Comparison of ENCODE assay signal across 13 cellular contexts in the genomic region with DNA sequence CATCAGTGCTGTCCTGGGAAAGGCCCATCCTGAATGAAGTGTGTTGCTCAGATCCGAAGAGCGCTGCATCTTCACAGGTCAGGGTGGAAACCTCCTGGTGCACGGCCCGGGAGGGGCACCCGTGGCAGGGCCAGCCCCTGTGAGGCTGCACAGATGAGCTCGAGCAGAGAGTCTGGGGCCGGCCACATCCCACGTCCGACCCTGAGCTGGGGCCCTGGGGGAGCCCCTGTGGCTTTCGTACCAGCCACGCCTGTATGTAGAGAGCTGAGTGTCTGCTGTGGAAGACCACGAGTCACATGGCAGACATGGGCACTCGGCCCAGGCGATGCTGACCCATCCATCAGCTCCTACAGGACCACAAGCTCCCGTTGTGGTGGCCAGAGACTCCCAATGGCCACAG. TPM values are rescaled to one million over a fixed set of nuclear protein-coding genes. Genes with fewer than 3 reads are reported as not detected.
"Had no signal": no experiment of that assay in that cellular context is flagged by ENCODE, and none has a peak within 500 bp of the region (broad histone marks: within the 10 kb centered on the region; RNA-seq: fewer than 3 reads in every experiment).

No MANE protein-coding gene starts in this region.

- H3K9me3 ChIP-seq: heart left ventricle, SK-N-SH had no signal

- H3K9ac ChIP-seq: parathyroid adenoma, SK-N-SH had no signal

- H3K27me3 ChIP-seq: heart left ventricle had no signal

- DNase-seq: activated CD4-positive, alpha-beta T cell treated with anti-CD3 and anti-CD28 coated beads, Interleukin-2, amount 50 U/mL, for 4 hours; activated T-cell treated with anti-CD3 and anti-CD28 coated beads, Interleukin-2, amount 50 U/mL, for 1 hour; heart left ventricle; islet precursor cell; retina; SK-N-SH; small intestine; substantia nigra; trophoblast cell had no signal

- H3K27ac ChIP-seq: heart left ventricle, parathyroid adenoma had no signal

- ATAC-seq: left lobe of liver had no signal

- H3K36me3 ChIP-seq: heart left ventricle had no signal

- H3K4me3 ChIP-seq: heart left ventricle had no signal

RNA-seq across cellular contexts. Expression of gene SEPTIN5, which starts 24.9 kb away (rescaled TPM):
- total RNA-seq: T-helper 1 cell treated with Interleukin-12 subunit alpha and Interleukin-12 subunit beta and Interleukin-4 antibody, amounts not matched to agents 30 ng/mL and 1 ng/mL, for 36 hours had no signal

RNA-seq across cellular contexts. Expression of gene GP1BB, which starts 33.9 kb away (rescaled TPM):
- total RNA-seq: activated naive CD4-positive, alpha-beta T cell treated with anti-CD3 and anti-CD28 coated beads, Interleukin-2, amount 50 U/mL, for 72 hours; T-helper 1 cell treated with Interleukin-12 subunit alpha and Interleukin-12 subunit beta and Interleukin-4 antibody, amounts not matched to agents 30 ng/mL and 1 ng/mL, for 36 hours had no signal
